Comparison of ENCODE assay signal across 26 cellular contexts in the genomic region with DNA sequence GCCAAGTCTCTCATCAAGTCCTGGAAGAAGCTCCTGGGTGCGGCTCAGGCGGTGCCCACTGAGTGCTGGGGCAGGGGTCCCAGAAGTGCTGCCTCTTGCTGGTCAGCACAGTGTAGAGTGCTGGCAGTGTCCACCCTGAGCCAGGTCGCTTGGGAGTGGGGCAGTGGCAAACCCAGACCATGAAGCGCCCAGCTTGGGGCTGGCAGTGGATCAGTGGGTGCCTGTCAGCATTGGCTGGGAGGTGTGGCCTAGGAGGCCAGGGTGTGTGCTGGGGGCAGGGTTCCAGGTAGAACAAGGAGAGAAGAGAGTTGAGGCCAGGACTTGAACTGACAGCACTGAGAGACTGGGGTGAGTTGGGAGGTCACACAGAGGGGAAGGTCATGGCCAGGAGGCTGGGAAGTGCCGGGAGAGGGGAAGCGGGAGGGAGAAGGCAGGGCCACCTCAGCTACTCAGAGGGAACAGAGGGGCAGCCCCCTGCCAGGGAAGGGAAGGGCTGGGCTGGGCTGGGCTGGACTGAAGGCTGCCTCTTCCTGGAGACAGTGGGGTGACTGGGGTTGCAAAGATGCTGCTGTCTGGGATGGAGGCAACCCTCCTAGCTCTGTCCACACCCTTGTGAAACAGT. TPM values are rescaled to one million over a fixed set of nuclear protein-coding genes. Genes with fewer than 3 reads are reported as not detected.
DNase-seq lines count a peak whose midpoint lies in the region; ATAC-seq and TF ChIP-seq lines count a peak whose summit lies in the region.
"Had no signal": no experiment of that assay in that cellular context is flagged by ENCODE, and none has a peak within 500 bp of the region (broad histone marks: within the 10 kb centered on the region; RNA-seq: fewer than 3 reads in every experiment).

No MANE protein-coding gene starts in this region.

- H3K4me2 ChIP-seq in KMS-11 (peak overlapping the region; percentile 94), neural progenitor cell (no peak overlapping the region), OCI-LY7 (ENCODE audit: low read length) (no peak overlapping the region)

- H3K27me3 Mint-ChIP-seq in activated CD8-positive, alpha-beta memory T cell treated with anti-CD3 and anti-CD28 coated beads, Interleukin-2, amount 10 ng/mL, durations not matched to agents 7 days and 5 days = no peaks in the 10 kb centered on the region
- no peaks in the 10 kb centered on the region for H3K27me3 Mint-ChIP-seq in activated T-helper 1 cell treated with anti-CD3 and anti-CD28 coated beads, Interleukin-12 subunit alpha, Interleukin-12 subunit beta, Interleukin-2, Interleukin-4 antibody, amounts not matched to agents 30 ng/mL and 10 ng/mL and 1 ng/mL, durations not matched to agents 14 hours and 24 hours and 36 hours (ENCODE audit: insufficient read depth)
- peaks cover 4% of the 10 kb centered on the region for H3K27me3 Mint-ChIP-seq in neural progenitor cell (ENCODE audit: insufficient read depth, low read depth)
- H3K27me3 Mint-ChIP-seq: activated naive CD8-positive, alpha-beta T cell treated with anti-CD3 and anti-CD28 coated beads for 36 hours; stimulated activated naive CD8-positive, alpha-beta T cell treated with anti-CD3 and anti-CD28 coated beads, Interleukin-15, amount 100 ng/mL, for 72 hours had no signal

- no peaks in the 10 kb centered on the region for H3K9me2 ChIP-seq in OCI-LY7 (ENCODE audit: insufficient read depth, low read length)

- BruUV-seq in OCI-LY7 (replicated peaks; lab: Mats Ljungman, UMichigan) = no TSS peak

- no peaks in the 10 kb centered on the region for H3K27me3 ChIP-seq in KMS-11 (ENCODE audit: insufficient read depth, low read depth)
- no peaks in the 10 kb centered on the region for H3K27me3 ChIP-seq in neural progenitor cell
- H3K27me3 ChIP-seq: upper lobe of left lung had no signal

- H3K9me3 Mint-ChIP-seq in activated CD8-positive, alpha-beta memory T cell treated with anti-CD3 and anti-CD28 coated beads, Interleukin-2, amount 10 ng/mL, durations not matched to agents 7 days and 5 days (ENCODE audit: low read depth) = no peaks in the 10 kb centered on the region
- no peaks in the 10 kb centered on the region for H3K9me3 Mint-ChIP-seq in activated T-helper 1 cell treated with anti-CD3 and anti-CD28 coated beads, Interleukin-12 subunit alpha, Interleukin-12 subunit beta, Interleukin-2, Interleukin-4 antibody, amounts not matched to agents 30 ng/mL and 10 ng/mL and 1 ng/mL, durations not matched to agents 14 hours and 24 hours and 36 hours
- H3K9me3 Mint-ChIP-seq in neural progenitor cell = no peaks in the 10 kb centered on the region
- H3K9me3 Mint-ChIP-seq: activated naive CD8-positive, alpha-beta T cell treated with anti-CD3 and anti-CD28 coated beads for 36 hours; brain; stimulated activated naive CD8-positive, alpha-beta T cell treated with anti-CD3 and anti-CD28 coated beads, Interleukin-15, amount 100 ng/mL, for 72 hours had no signal

- H2AFZ ChIP-seq in KMS-11 (ENCODE audit: low read depth) (no peak overlapping the region), neural progenitor cell (replicated peaks) (no peak overlapping the region), OCI-LY7 (ENCODE audit: low read length) (no peak overlapping the region)

- H3K4me3 ChIP-seq in KMS-11 (IDR thresholded peaks at IDR 0.05; ENCODE audit: insufficient read depth, low read depth, low read length) (no peak overlapping the region), neural progenitor cell (no peak overlapping the region), OCI-LY7 (ENCODE audit: low read depth, low read length, poor library complexity, severe bottlenecking) (no peak overlapping the region)
- H3K4me3 ChIP-seq: upper lobe of left lung had no signal

- CTCF ChIA-PET in activated CD8-positive, alpha-beta memory T cell treated with anti-CD3 and anti-CD28 coated beads, Interleukin-2, amount 10 ng/mL, durations not matched to agents 7 days and 5 days (lab: Charles Lee) = interaction anchor here (0.7 to 7.1 kb wide), 5 partner anchors 10 to 54 kb away, joined by 3 to 63 read pairs (median 9); a partner anchor contains a TSS
- CTCF ChIA-PET in OCI-LY7 (lab: Charles Lee; ENCODE audit: unreplicated experiment) = no interaction called here

- POLR2A ChIA-PET in OCI-LY7 (lab: Charles Lee) = no interaction called here

- H3K79me2 ChIP-seq in KMS-11 (ENCODE audit: insufficient read depth, low read depth) = peaks cover 13% of the 10 kb centered on the region; the same call in 1 of the 2 replicates
- H3K79me2 ChIP-seq in neural progenitor cell (ENCODE audit: low read depth) = peaks cover 9% of the 10 kb centered on the region
- H3K79me2 ChIP-seq in OCI-LY7 (ENCODE audit: insufficient read depth, low read depth, low read length) = no peaks in the 10 kb centered on the region

- peaks cover 55% of the 10 kb centered on the region for H3K4me1 Mint-ChIP-seq in activated CD8-positive, alpha-beta memory T cell treated with anti-CD3 and anti-CD28 coated beads, Interleukin-2, amount 10 ng/mL, durations not matched to agents 7 days and 5 days
- H3K4me1 Mint-ChIP-seq in activated T-helper 1 cell treated with anti-CD3 and anti-CD28 coated beads, Interleukin-12 subunit alpha, Interleukin-12 subunit beta, Interleukin-2, Interleukin-4 antibody, amounts not matched to agents 30 ng/mL and 10 ng/mL and 1 ng/mL, durations not matched to agents 14 hours and 24 hours and 36 hours (ENCODE audit: low read depth) = peaks cover 43% of the 10 kb centered on the region
- peaks cover 22% of the 10 kb centered on the region for H3K4me1 Mint-ChIP-seq in neural progenitor cell

- peaks cover 45% of the 10 kb centered on the region for H3K4me1 ChIP-seq in KMS-11 (ENCODE audit: low read depth, poor library complexity, severe bottlenecking)
- H3K4me1 ChIP-seq in neural progenitor cell = peaks cover 7% of the 10 kb centered on the region
- peaks cover 42% of the 10 kb centered on the region for H3K4me1 ChIP-seq in OCI-LY7 (ENCODE audit: insufficient read depth, low read length, poor library complexity, severe bottlenecking)

- H3K9ac ChIP-seq in KMS-11 (no peak overlapping the region; the same call in 1 of the 2 replicates), neural progenitor cell (no peak overlapping the region)

- H3F3A ChIP-seq in neural progenitor cell (ENCODE audit: low read depth) = peaks cover 4% of the 10 kb centered on the region

- H3K4me3 Mint-ChIP-seq in activated CD8-positive, alpha-beta memory T cell treated with anti-CD3 and anti-CD28 coated beads, Interleukin-2, amount 10 ng/mL, durations not matched to agents 7 days and 5 days = no peak overlapping the region
- peak overlapping the region; percentile 69 for H3K4me3 Mint-ChIP-seq in activated T-helper 1 cell treated with anti-CD3 and anti-CD28 coated beads, Interleukin-12 subunit alpha, Interleukin-12 subunit beta, Interleukin-2, Interleukin-4 antibody, amounts not matched to agents 30 ng/mL and 10 ng/mL and 1 ng/mL, durations not matched to agents 14 hours and 24 hours and 36 hours
- no peak overlapping the region for H3K4me3 Mint-ChIP-seq in neural progenitor cell
- H3K4me3 Mint-ChIP-seq: activated naive CD8-positive, alpha-beta T cell treated with anti-CD3 and anti-CD28 coated beads for 36 hours; brain had no signal

- H3K9me3 ChIP-seq in neural progenitor cell (ENCODE audit: low read depth) (no peaks in the 10 kb centered on the region), OCI-LY7 (ENCODE audit: low read length) (no peaks in the 10 kb centered on the region)
- H3K9me3 ChIP-seq: upper lobe of left lung had no signal

- H3K27ac Mint-ChIP-seq in activated CD8-positive, alpha-beta memory T cell treated with anti-CD3 and anti-CD28 coated beads, Interleukin-2, amount 10 ng/mL, durations not matched to agents 7 days and 5 days = peak overlapping the region; percentile 70
- peak overlapping the region; percentile 87 for H3K27ac Mint-ChIP-seq in activated T-helper 1 cell treated with anti-CD3 and anti-CD28 coated beads, Interleukin-12 subunit alpha, Interleukin-12 subunit beta, Interleukin-2, Interleukin-4 antibody, amounts not matched to agents 30 ng/mL and 10 ng/mL and 1 ng/mL, durations not matched to agents 14 hours and 24 hours and 36 hours
- H3K27ac Mint-ChIP-seq in neural progenitor cell = peak overlapping the region; percentile 54
- H3K27ac Mint-ChIP-seq: activated naive CD8-positive, alpha-beta T cell treated with anti-CD3 and anti-CD28 coated beads for 36 hours had no signal

- intact Hi-C loops in activated T-helper 1 cell treated with anti-CD3 and anti-CD28 coated beads, Interleukin-12 subunit alpha, Interleukin-12 subunit beta, Interleukin-2, Interleukin-4 antibody, amounts not matched to agents 30 ng/mL and 10 ng/mL and 1 ng/mL, durations not matched to agents 14 hours and 24 hours and 36 hours (cut with micrococcal nuclease) = loop anchor here (1.0 to 5.0 kb wide), 3 partner anchors 10 to 529 kb away; no protein-coding TSS in a partner anchor
- intact Hi-C loops in OCI-LY7 (cut with micrococcal nuclease; ENCODE audit: unreplicated experiment) = no loop called here

- ATAC-seq in activated CD8-positive, alpha-beta memory T cell treated with anti-CD3 and anti-CD28 coated beads, Interleukin-2, amount 10 ng/mL, durations not matched to agents 7 days and 5 days = no peak
- ATAC-seq: activated CD4-positive, CD25-positive, alpha-beta regulatory T cell treated with anti-CD3 and anti-CD28 coated beads, Interleukin-2, amount 50 U/mL, for 24 hours; right cardiac atrium; stimulated activated naive CD8-positive, alpha-beta T cell treated with anti-CD3 and anti-CD28 coated beads, Interleukin-15, amount 100 ng/mL, for 72 hours had no signal

- no peaks in the 10 kb centered on the region for H3K36me3 ChIP-seq in KMS-11 (ENCODE audit: insufficient read depth)
- H3K36me3 ChIP-seq in neural progenitor cell = no peaks in the 10 kb centered on the region
- peaks cover 4% of the 10 kb centered on the region; the same call in 1 of the 2 replicates for H3K36me3 ChIP-seq in OCI-LY7 (ENCODE audit: insufficient read depth, low read length)

- DNase-seq in activated CD8-positive, alpha-beta memory T cell treated with anti-CD3 and anti-CD28 coated beads, Interleukin-2, amount 10 ng/mL, durations not matched to agents 7 days and 5 days = no peak
- no peak for DNase-seq in activated CD8-positive, alpha-beta memory T cell treated with anti-CD3 and anti-CD28 coated beads, Interleukin-2, amount 50 U/mL, for 48 hours
- no peak for DNase-seq in activated T-helper 1 cell treated with anti-CD3 and anti-CD28 coated beads, Interleukin-12 subunit alpha, Interleukin-12 subunit beta, Interleukin-2, Interleukin-4 antibody, amounts not matched to agents 30 ng/mL and 10 ng/mL and 1 ng/mL, durations not matched to agents 14 hours and 24 hours and 36 hours (ENCODE audit: low spot score)
- no peak for DNase-seq in neural progenitor cell (ENCODE audit: low spot score)
- no peak for DNase-seq in caudate nucleus (lab: John Stamatoyannopoulos, UW)
- DNase-seq in OCI-LY7 (ENCODE audit: low spot score) = no peak
- DNase-seq in stimulated activated CD4-positive, alpha-beta T cell treated with anti-CD3 and anti-CD28 coated beads, Interleukin-4, amount 100 ng/mL, for 1 hour = no peak
- DNase-seq: activated naive CD8-positive, alpha-beta T cell treated with anti-CD3 and anti-CD28 coated beads for 36 hours; activated T-cell treated with anti-CD3 and anti-CD28 coated beads for 4 hours; cortex of kidney; DND-41; hippocampal formation; kidney; midbrain; MV-4-11; NCI-H2029; NCI-H510A; nucleus accumbens; SIG-M5; stimulated activated naive CD8-positive, alpha-beta T cell treated with anti-CD3 and anti-CD28 coated beads, Interleukin-15, amount 100 ng/mL, for 72 hours had no signal

- no peaks in the 10 kb centered on the region for H3K36me3 Mint-ChIP-seq in activated CD8-positive, alpha-beta memory T cell treated with anti-CD3 and anti-CD28 coated beads, Interleukin-2, amount 10 ng/mL, durations not matched to agents 7 days and 5 days
- H3K36me3 Mint-ChIP-seq in activated T-helper 1 cell treated with anti-CD3 and anti-CD28 coated beads, Interleukin-12 subunit alpha, Interleukin-12 subunit beta, Interleukin-2, Interleukin-4 antibody, amounts not matched to agents 30 ng/mL and 10 ng/mL and 1 ng/mL, durations not matched to agents 14 hours and 24 hours and 36 hours (ENCODE audit: low read depth) = peaks cover 4% of the 10 kb centered on the region
- H3K36me3 Mint-ChIP-seq in neural progenitor cell = no peaks in the 10 kb centered on the region

- H4K20me1 ChIP-seq in KMS-11 (ENCODE audit: insufficient read depth) (no peaks in the 10 kb centered on the region), neural progenitor cell (ENCODE audit: low read depth) (peaks cover 35% of the 10 kb centered on the region), OCI-LY7 (ENCODE audit: insufficient read depth, low read length) (no peaks in the 10 kb centered on the region)

- TF ChIP-seq CTCF in KMS-11 (conservative IDR thresholded peaks at IDR 0.05; ENCODE audit: low read depth, low read length) (no peak), neural progenitor cell (IDR thresholded peaks at IDR 0.05) (no peak), OCI-LY7 (conservative IDR thresholded peaks at IDR 0.05; ENCODE audit: low read length) (no peak)

- H3K27ac ChIP-seq in KMS-11 (peak overlapping the region; percentile 95; the same call in 1 of the 2 replicates), neural progenitor cell (no peak overlapping the region), caudate nucleus (ENCODE audit: low read depth, low read length) (no peak overlapping the region), OCI-LY7 (ENCODE audit: low read depth, low read length, poor library complexity, severe bottlenecking) (no peak overlapping the region)
- H3K27ac ChIP-seq: upper lobe of left lung had no signal

RNA-seq across cellular contexts. Expression of a gene that starts 4.1 kb away (rescaled TPM):
- 10 to 100 TPM; 54.3 to 57.4 TPM for total RNA-seq in activated CD8-positive, alpha-beta memory T cell treated with anti-CD3 and anti-CD28 coated beads, Interleukin-2, amount 10 ng/mL, durations not matched to agents 7 days and 5 days
- total RNA-seq in activated T-helper 1 cell treated with anti-CD3 and anti-CD28 coated beads, Interleukin-12 subunit alpha, Interleukin-12 subunit beta, Interleukin-2, Interleukin-4 antibody, amounts not matched to agents 30 ng/mL and 10 ng/mL and 1 ng/mL, durations not matched to agents 14 hours and 24 hours and 36 hours = 33.8 TPM in 2 replicates
- total RNA-seq in neural progenitor cell (ENCODE audit: low replicate concordance) (23.2 and 51.2 TPM in 2 replicates), OCI-LY7 (2022) (71.2 and 72.3 TPM in 2 replicates)
- total RNA-seq in OCI-LY7 (2014; rRNA removed; shearing (Covaris generic)) = 36.4 and 37.5 TPM in 2 replicates

RNA-seq across cellular contexts. Expression of a gene that starts 12.2 kb away (rescaled TPM):
- total RNA-seq in activated CD8-positive, alpha-beta memory T cell treated with anti-CD3 and anti-CD28 coated beads, Interleukin-2, amount 10 ng/mL, durations not matched to agents 7 days and 5 days = 100 to 1,000 TPM in 1 of 2 experiments, 10 to 100 TPM in 1; 84.5 to 119 TPM
- 54.7 and 55.9 TPM in 2 replicates for total RNA-seq in activated T-helper 1 cell treated with anti-CD3 and anti-CD28 coated beads, Interleukin-12 subunit alpha, Interleukin-12 subunit beta, Interleukin-2, Interleukin-4 antibody, amounts not matched to agents 30 ng/mL and 10 ng/mL and 1 ng/mL, durations not matched to agents 14 hours and 24 hours and 36 hours
- total RNA-seq in neural progenitor cell (ENCODE audit: low replicate concordance) (2.0 and 11.0 TPM in 2 replicates), OCI-LY7 (2022) (63.5 and 69.4 TPM in 2 replicates)
- total RNA-seq in OCI-LY7 (2014; rRNA removed; shearing (Covaris generic)) = 85.5 and 106 TPM in 2 replicates

RNA-seq across cellular contexts. Expression of a gene that starts 12.8 kb away (rescaled TPM):
- total RNA-seq in activated CD8-positive, alpha-beta memory T cell treated with anti-CD3 and anti-CD28 coated beads, Interleukin-2, amount 10 ng/mL, durations not matched to agents 7 days and 5 days = under 1 TPM; 0.75 to 0.99 TPM
- total RNA-seq in activated T-helper 1 cell treated with anti-CD3 and anti-CD28 coated beads, Interleukin-12 subunit alpha, Interleukin-12 subunit beta, Interleukin-2, Interleukin-4 antibody, amounts not matched to agents 30 ng/mL and 10 ng/mL and 1 ng/mL, durations not matched to agents 14 hours and 24 hours and 36 hours = 0.16 and 0.20 TPM in 2 replicates
- total RNA-seq in neural progenitor cell (ENCODE audit: low replicate concordance) = 1.3 and 3.3 TPM in 2 replicates
- 4.8 and 6.4 TPM in 2 replicates for total RNA-seq in OCI-LY7 (2014; rRNA removed; shearing (Covaris generic))
- 6.1 and 7.6 TPM in 2 replicates for total RNA-seq in OCI-LY7 (2022)

RNA-seq across cellular contexts. Expression of a gene that starts 17.1 kb away (rescaled TPM):
- not detected for total RNA-seq in activated CD8-positive, alpha-beta memory T cell treated with anti-CD3 and anti-CD28 coated beads, Interleukin-2, amount 10 ng/mL, durations not matched to agents 7 days and 5 days
- 0.31 and 0.39 TPM in 2 replicates for total RNA-seq in activated T-helper 1 cell treated with anti-CD3 and anti-CD28 coated beads, Interleukin-12 subunit alpha, Interleukin-12 subunit beta, Interleukin-2, Interleukin-4 antibody, amounts not matched to agents 30 ng/mL and 10 ng/mL and 1 ng/mL, durations not matched to agents 14 hours and 24 hours and 36 hours
- total RNA-seq in neural progenitor cell (ENCODE audit: low replicate concordance) = 0.99 TPM in 1 of 2 replicates, not detected in the other
- not detected in 2 replicates for total RNA-seq in OCI-LY7 (2014; rRNA removed; shearing (Covaris generic))
- not detected in 2 replicates for total RNA-seq in OCI-LY7 (2022)
- total RNA-seq: fibroblast of villous mesenchyme had no signal

RNA-seq across cellular contexts. Expression of a gene that starts 17.7 kb away (rescaled TPM):
- total RNA-seq in activated CD8-positive, alpha-beta memory T cell treated with anti-CD3 and anti-CD28 coated beads, Interleukin-2, amount 10 ng/mL, durations not matched to agents 7 days and 5 days = 1 to 10 TPM in 1 of 2 experiments, under 1 TPM in 1; 0.20 to 1.8 TPM
- 1.3 TPM in 2 replicates for total RNA-seq in activated T-helper 1 cell treated with anti-CD3 and anti-CD28 coated beads, Interleukin-12 subunit alpha, Interleukin-12 subunit beta, Interleukin-2, Interleukin-4 antibody, amounts not matched to agents 30 ng/mL and 10 ng/mL and 1 ng/mL, durations not matched to agents 14 hours and 24 hours and 36 hours
- total RNA-seq in neural progenitor cell (ENCODE audit: low replicate concordance) (not detected in 2 replicates), OCI-LY7 (2022) (not detected in 2 replicates)
- not detected in 2 replicates for total RNA-seq in OCI-LY7 (2014; rRNA removed; shearing (Covaris generic))
- total RNA-seq: activated naive CD8-positive, alpha-beta T cell treated with anti-CD3 and anti-CD28 coated beads for 36 hours; fibroblast of villous mesenchyme had no signal
